Comparison of ENCODE assay signal across 8 cellular contexts in genomic region chr12:56359851-56360767, GRCh38. TPM values are rescaled to one million over a fixed set of nuclear protein-coding genes. Genes with fewer than 3 reads are reported as not detected.
DNase-seq lines count a peak whose midpoint lies in the region; ATAC-seq and TF ChIP-seq lines count a peak whose summit lies in the region.

Gene STAT2 (minus strand): TSS chr12:56360107. CDS start chr12:56356571, 3,536 bp downstream.

- H3K4me2 ChIP-seq in DND-41 (ENCODE audit: insufficient read depth, low read length) (peak within 1 kb of the TSS; percentile 82), GM23248 (ENCODE audit: unreplicated experiment) (peak within 1 kb of the TSS; percentile 96)

- DNase-seq in DND-41, result peak; percentile 100
- peak; percentile 100 for DNase-seq in GM23248
- DNase-seq in Kasumi-1 (lab: John Stamatoyannopoulos, UW), result peak; percentile 100
- peak; percentile 99 for DNase-seq in RPMI7951 (ENCODE audit: low read depth)
- peak; percentile 100 for DNase-seq in activated T-helper 1 cell treated with anti-CD3 and anti-CD28 coated beads, Interleukin-12 subunit alpha, Interleukin-12 subunit beta, Interleukin-2, Interleukin-4 antibody, amounts not matched to agents 30 ng/mL and 10 ng/mL and 1 ng/mL, durations not matched to agents 14 hours and 24 hours and 36 hours (ENCODE audit: low spot score)
- DNase-seq in esophagus squamous epithelium (lab: John Stamatoyannopoulos, UW), result peak; percentile 97
- DNase-seq in myocyte (ENCODE audit: low read depth), result peak; percentile 100
- DNase-seq in stimulated activated CD8-positive, alpha-beta memory T cell treated with anti-CD3 and anti-CD28 coated beads, Interleukin-7, amount 100 ng/mL, for 48 hours (ENCODE audit: extremely low read depth in 1 of 2, low read depth in 1 of 2), result peak; percentile 99

- peaks cover 21% of the 10 kb centered on the region for H3K79me2 ChIP-seq in DND-41 (ENCODE audit: insufficient read depth, low read length)
- peaks cover 44% of the 10 kb centered on the region for H3K79me2 ChIP-seq in GM23248 (ENCODE audit: insufficient read depth)

- peak; percentile 94 for ATAC-seq in DND-41 (ENCODE audit: insufficient read depth, low read depth)

- in situ Hi-C loops in GM23248 (cut with MboI), result no loop called here

- no peaks in the 10 kb centered on the region for H3K9me3 Mint-ChIP-seq in activated T-helper 1 cell treated with anti-CD3 and anti-CD28 coated beads, Interleukin-12 subunit alpha, Interleukin-12 subunit beta, Interleukin-2, Interleukin-4 antibody, amounts not matched to agents 30 ng/mL and 10 ng/mL and 1 ng/mL, durations not matched to agents 14 hours and 24 hours and 36 hours

- peak in 3 of 4 donors; percentile 12 to 84 (median 84) for TF ChIP-seq POLR2A in esophagus squamous epithelium (IDR thresholded peaks at IDR 0.05)

- no peaks in the 10 kb centered on the region for H3K9me3 ChIP-seq in DND-41 (ENCODE audit: insufficient read depth, low read length, severe bottlenecking)
- H3K9me3 ChIP-seq in GM23248 (ENCODE audit: low read depth), result no peaks in the 10 kb centered on the region
- H3K9me3 ChIP-seq in esophagus squamous epithelium, result no peaks in the 10 kb centered on the region

- peaks cover 18% of the 10 kb centered on the region for H3F3A ChIP-seq in GM23248 (ENCODE audit: insufficient read depth)

- peak within 1 kb of the TSS; percentile 73 for H2AFZ ChIP-seq in DND-41 (ENCODE audit: low read depth, low read length)
- peak within 1 kb of the TSS; percentile 95 for H2AFZ ChIP-seq in GM23248

- H3K36me3 ChIP-seq in DND-41 (ENCODE audit: insufficient read depth, low read length) (peaks cover 13% of the 10 kb centered on the region), GM23248 (ENCODE audit: low read depth) (peaks cover 11% of the 10 kb centered on the region), esophagus squamous epithelium (peaks cover 3 to 17% (median 10%) of the 10 kb centered on the region in 3 donors)

- intact Hi-C loops in activated T-helper 1 cell treated with anti-CD3 and anti-CD28 coated beads, Interleukin-12 subunit alpha, Interleukin-12 subunit beta, Interleukin-2, Interleukin-4 antibody, amounts not matched to agents 30 ng/mL and 10 ng/mL and 1 ng/mL, durations not matched to agents 14 hours and 24 hours and 36 hours (cut with micrococcal nuclease), result loop anchor here (1.0 to 5.0 kb wide), 17 partner anchors 22 to 386 kb away; partner anchors contain the start of genes COQ10A, CS, IL23A and MYL6B
- intact Hi-C loops in esophagus squamous epithelium (cut with DNase I), result no loop called here

- H3K4me3 Mint-ChIP-seq in activated T-helper 1 cell treated with anti-CD3 and anti-CD28 coated beads, Interleukin-12 subunit alpha, Interleukin-12 subunit beta, Interleukin-2, Interleukin-4 antibody, amounts not matched to agents 30 ng/mL and 10 ng/mL and 1 ng/mL, durations not matched to agents 14 hours and 24 hours and 36 hours, result peak within 1 kb of the TSS; percentile 97

- H3K9ac ChIP-seq in DND-41 (ENCODE audit: low read depth, low read length) (peak within 1 kb of the TSS; percentile 70), GM23248 (peak within 1 kb of the TSS; percentile 93)

- H3K9me2 ChIP-seq in GM23248 (ENCODE audit: insufficient read depth), result no peaks in the 10 kb centered on the region

- H3K27me3 Mint-ChIP-seq in activated T-helper 1 cell treated with anti-CD3 and anti-CD28 coated beads, Interleukin-12 subunit alpha, Interleukin-12 subunit beta, Interleukin-2, Interleukin-4 antibody, amounts not matched to agents 30 ng/mL and 10 ng/mL and 1 ng/mL, durations not matched to agents 14 hours and 24 hours and 36 hours (ENCODE audit: insufficient read depth), result no peaks in the 10 kb centered on the region

- no peak for TF ChIP-seq CTCF in DND-41 (IDR thresholded peaks at IDR 0.05; ENCODE audit: borderline replicate concordance, extremely low read depth, low read length, poor library complexity, severe bottlenecking)
- peak in 1 of 6 experiments; percentile 18 for TF ChIP-seq CTCF in esophagus squamous epithelium (IDR thresholded peaks at IDR 0.05)

- H3K4me1 Mint-ChIP-seq in activated T-helper 1 cell treated with anti-CD3 and anti-CD28 coated beads, Interleukin-12 subunit alpha, Interleukin-12 subunit beta, Interleukin-2, Interleukin-4 antibody, amounts not matched to agents 30 ng/mL and 10 ng/mL and 1 ng/mL, durations not matched to agents 14 hours and 24 hours and 36 hours (ENCODE audit: low read depth), result peaks cover 29% of the 10 kb centered on the region

- H3K27ac ChIP-seq in DND-41 (ENCODE audit: low read length) (peak within 1 kb of the TSS; percentile 77), GM23248 (peak within 1 kb of the TSS; percentile 93), esophagus squamous epithelium (peak within 1 kb of the TSS; percentile 91 to 96 (median 94))

- 1 to 2% methylated on average over 44 to 54 of the region's 54 CpGs for WGBS in GM23248 (ENCODE audit: low coverage in 1 of 2, low lambda C conversion rate in 2 of 2, missing lambda C conversion rate in 2 of 2), 2 experiments
- WGBS in esophagus squamous epithelium, 2 donors, result 1% methylated on average over 26 to 36 of the region's 54 CpGs

- H3K4me1 ChIP-seq in DND-41 (ENCODE audit: insufficient read depth, low read length) (peaks cover 27% of the 10 kb centered on the region), GM23248 (ENCODE audit: insufficient read depth) (peaks cover 23% of the 10 kb centered on the region), esophagus squamous epithelium (peaks cover 9 to 27% (median 20%) of the 10 kb centered on the region in 3 donors)

- H3K4me3 ChIP-seq in DND-41 (ENCODE audit: low read depth in 1 of 2, low read length in 2 of 2) (peak within 1 kb of the TSS; percentile 72 to 77), GM23248 (peak within 1 kb of the TSS; percentile 90), esophagus squamous epithelium (peak within 1 kb of the TSS; percentile 63 to 88 (median 82))

- H3K27me3 ChIP-seq in DND-41 (ENCODE audit: insufficient read depth, low read length, poor library complexity), result no peaks in the 10 kb centered on the region
- H3K27me3 ChIP-seq in GM23248 (replicated peaks; ENCODE audit: insufficient read depth), result no peaks in the 10 kb centered on the region
- no peaks in the 10 kb centered on the region for H3K27me3 ChIP-seq in esophagus squamous epithelium

- H3K36me3 Mint-ChIP-seq in activated T-helper 1 cell treated with anti-CD3 and anti-CD28 coated beads, Interleukin-12 subunit alpha, Interleukin-12 subunit beta, Interleukin-2, Interleukin-4 antibody, amounts not matched to agents 30 ng/mL and 10 ng/mL and 1 ng/mL, durations not matched to agents 14 hours and 24 hours and 36 hours (ENCODE audit: low read depth), result peaks cover 8% of the 10 kb centered on the region

- H4K20me1 ChIP-seq in DND-41 (ENCODE audit: insufficient read depth, low read length) (no peaks in the 10 kb centered on the region), GM23248 (ENCODE audit: insufficient read depth) (0 out of 2 replicates have a peak, but pooled peaks cover 5% of the 10 kb centered on the region)

- H3K27ac Mint-ChIP-seq in activated T-helper 1 cell treated with anti-CD3 and anti-CD28 coated beads, Interleukin-12 subunit alpha, Interleukin-12 subunit beta, Interleukin-2, Interleukin-4 antibody, amounts not matched to agents 30 ng/mL and 10 ng/mL and 1 ng/mL, durations not matched to agents 14 hours and 24 hours and 36 hours, result peak within 1 kb of the TSS; percentile 97

RNA-seq across cellular contexts. Expression of gene STAT2, which starts in this region (rescaled TPM):
- 208 and 220 TPM in 2 replicates for total RNA-seq in GM23248 (2014; rRNA removed; shearing (Covaris generic))
- polyA plus RNA-seq in GM23248 (2016; fragmentation: Nextera tagmentation; extraction: Ambion mirVana), result 104 and 109 TPM in 2 replicates
- total RNA-seq in RPMI7951 (2014; rRNA removed; shearing (Covaris generic)), result 56.0 and 65.0 TPM in 2 replicates
- total RNA-seq in activated T-helper 1 cell treated with anti-CD3 and anti-CD28 coated beads, Interleukin-12 subunit alpha, Interleukin-12 subunit beta, Interleukin-2, Interleukin-4 antibody, amounts not matched to agents 30 ng/mL and 10 ng/mL and 1 ng/mL, durations not matched to agents 14 hours and 24 hours and 36 hours, result 70.2 and 71.3 TPM in 2 replicates
- total RNA-seq in esophagus squamous epithelium (10 to 100 TPM; 54.3 to 83.7 (median 62.4) TPM), myocyte (196 and 202 TPM in 2 replicates)
- 159 TPM for polyA plus RNA-seq in myocyte (2012)

Comparison
In these comparisons a context has a peak if more than half of its experiments do, and no peak if none do; other contexts are left out.
1. Peak in every context shown above with its lines: DNase-seq, ATAC-seq, H3K4me3 ChIP-seq and H3K27ac ChIP-seq.